ENCODE assay signal across 10 cellular contexts in the genomic region with DNA sequence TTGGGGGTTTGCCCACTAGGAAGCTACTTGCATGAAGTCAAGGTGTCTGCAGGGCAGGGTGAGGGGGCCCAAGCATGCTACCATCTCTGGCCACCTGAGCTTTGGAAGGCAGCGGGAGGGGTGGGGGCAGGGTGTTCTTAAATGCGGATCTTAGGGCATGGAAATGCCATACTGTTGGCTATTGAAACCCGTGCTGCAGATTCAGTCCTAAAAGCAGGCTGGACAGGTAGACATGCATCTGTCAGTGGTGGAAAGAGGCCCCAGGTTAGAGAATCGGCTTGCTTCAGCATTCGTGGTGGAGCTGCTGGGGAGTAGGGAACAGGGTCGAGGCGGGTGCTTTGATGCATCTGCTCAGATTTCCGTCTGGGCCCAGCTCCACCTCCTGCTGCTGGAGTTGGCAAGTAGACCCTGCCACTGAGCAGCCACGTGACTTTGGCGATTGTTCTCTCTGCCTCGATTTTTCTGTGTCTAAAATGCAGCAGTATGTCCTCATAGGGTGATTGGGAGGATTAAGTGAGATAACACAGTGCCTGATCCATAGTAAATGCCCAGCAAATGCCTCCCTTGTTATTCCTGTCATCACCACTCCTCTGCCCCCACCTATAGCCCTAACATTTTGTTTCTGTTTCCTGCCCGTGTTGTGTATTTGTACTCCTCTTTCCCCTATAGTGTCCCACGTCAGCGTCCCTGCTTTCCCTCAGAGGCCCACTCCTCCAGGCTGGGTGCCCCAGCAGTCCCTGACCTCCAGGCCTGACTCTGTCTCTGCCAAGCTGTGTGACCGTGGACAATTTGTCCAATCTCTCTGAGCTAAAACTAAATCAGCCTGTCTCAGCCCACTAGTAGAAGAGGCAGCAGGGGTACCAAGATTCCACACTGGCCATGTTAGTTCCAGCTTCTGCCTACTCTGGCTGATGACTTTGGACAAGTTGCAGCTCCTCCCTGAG. TPM values are rescaled to one million over a fixed set of nuclear protein-coding genes. Genes with fewer than 3 reads are reported as not detected.
DNase-seq lines count a peak whose midpoint lies in the region; ATAC-seq and TF ChIP-seq lines count a peak whose summit lies in the region.
"Had no signal": no experiment of that assay in that cellular context is flagged by ENCODE, and none has a peak within 500 bp of the region (broad histone marks: within the 10 kb centered on the region; RNA-seq: fewer than 3 reads in every experiment).

No MANE protein-coding gene starts in this region.

- H3K4me1 Mint-ChIP-seq in T-helper 17 cell = peaks cover 60% of the 10 kb centered on the region
- peaks cover 60% of the 10 kb centered on the region for H3K4me1 Mint-ChIP-seq in glutamatergic neuron (ENCODE audit: low read depth, unreplicated experiment)

- H3K27ac Mint-ChIP-seq in T-helper 17 cell = peak overlapping the region; percentile 57
- H3K27ac Mint-ChIP-seq in glutamatergic neuron (ENCODE audit: unreplicated experiment) = peak overlapping the region; percentile 80

- H3K27me3 Mint-ChIP-seq in T-helper 17 cell (no peaks in the 10 kb centered on the region), glutamatergic neuron (ENCODE audit: unreplicated experiment) (peaks cover 17% of the 10 kb centered on the region)

- POLR2A ChIA-PET in HEK293 (lab: Yijun Ruan, JAX) = interaction anchor here (1.3 to 1.7 kb wide), 4 partner anchors 9 to 79 kb away, joined by 4 to 8 read pairs (median 4); partner anchors contain the start of genes BLOC1S3, CLASRP and TRAPPC6A

- H3K27ac ChIP-seq in HEK293 (ENCODE audit: extremely low read depth, low read depth, low read length) (no peak overlapping the region), foreskin keratinocyte (no peak overlapping the region)

- ATAC-seq in T-helper 17 cell = no peak
- no peak for ATAC-seq in HG03135 (IDR thresholded peaks at IDR 0.05; ENCODE audit: unreplicated experiment)
- no peak for ATAC-seq in foreskin keratinocyte

- no peaks in the 10 kb centered on the region for H3K9me3 ChIP-seq in HEK293 (ENCODE audit: control insufficient read depth, insufficient read depth, low read depth, low read length)
- no peaks in the 10 kb centered on the region for H3K9me3 ChIP-seq in T-helper 17 cell (ENCODE audit: control insufficient read depth, low read length, poor library complexity, severe bottlenecking)

- H3K36me3 Mint-ChIP-seq in T-helper 17 cell (ENCODE audit: low read depth) = no peaks in the 10 kb centered on the region
- H3K36me3 Mint-ChIP-seq in glutamatergic neuron (ENCODE audit: unreplicated experiment) = no peaks in the 10 kb centered on the region

- DNase-seq in T-helper 17 cell (no peak), glutamatergic neuron (no peak), putamen (ENCODE audit: low spot score) (peak; percentile 83), islet precursor cell (no peak), foreskin keratinocyte (no peak), SW 1271 (lab: John Stamatoyannopoulos, UW) (no peak)
- DNase-seq: activated T-cell treated with anti-CD3 and anti-CD28 coated beads, Interleukin-2, amount 50 U/mL, for 48 hours had no signal

- peaks cover 39% of the 10 kb centered on the region for H3K4me1 ChIP-seq in HEK293 (ENCODE audit: control insufficient read depth, insufficient read depth, low read length)
- H3K4me1 ChIP-seq in foreskin keratinocyte = peaks cover 9% of the 10 kb centered on the region

- H3K27me3 ChIP-seq in foreskin keratinocyte = no peaks in the 10 kb centered on the region

- H3K36me3 ChIP-seq in HEK293 (ENCODE audit: control insufficient read depth in 2 of 2, insufficient read depth in 1 of 2, low read length in 2 of 2) = peaks cover 7 to 36% of the 10 kb centered on the region in 2 experiments; a peak in 2 of 3 replicates

- peaks cover 20% of the 10 kb centered on the region for H3K9me3 Mint-ChIP-seq in glutamatergic neuron (ENCODE audit: unreplicated experiment)

- H3K4me3 Mint-ChIP-seq in T-helper 17 cell = no peak overlapping the region
- H3K4me3 Mint-ChIP-seq in glutamatergic neuron (ENCODE audit: unreplicated experiment) = peak overlapping the region; percentile 70

- no peak overlapping the region for H3K4me3 ChIP-seq in HEK293 (ENCODE audit: low read depth, low read length)

- CTCF ChIA-PET in HEK293 (lab: Yijun Ruan, JAX) = interaction anchor here (0.5 to 2.7 kb wide), 7 partner anchors 8 to 206 kb away, joined by 3 to 24 read pairs (median 4); no protein-coding TSS in a partner anchor

- TF ChIP-seq CTCF in HEK293 (tag by site-specific recombination; IDR thresholded peaks at IDR 0.05) = no peak
- TF ChIP-seq CTCF in glutamatergic neuron (IDR thresholded peaks at IDR 0.05; ENCODE audit: partially characterized antibody, unreplicated experiment) = no peak
- no peak for TF ChIP-seq CTCF in foreskin keratinocyte (conservative IDR thresholded peaks at IDR 0.05)

TF ChIP-seq in HEK293, 187 proteins besides CTCF, POLR2A, EP300 and RAD21 (continues in another document):
- no peak for TF ChIP-seq ZNF202 (tag by site-specific recombination; IDR thresholded peaks at IDR 0.05; ENCODE audit: borderline replicate concordance)
- no peak for TF ChIP-seq ZNF623 (tag by site-specific recombination; IDR thresholded peaks at IDR 0.05)
- no peak for TF ChIP-seq ZNF24 (tag by site-specific recombination; IDR thresholded peaks at IDR 0.05)
- no peak for TF ChIP-seq SCRT2 (tag by site-specific recombination; IDR thresholded peaks at IDR 0.05)
- TF ChIP-seq ZNF76 (tag by site-specific recombination; IDR thresholded peaks at IDR 0.05; ENCODE audit: borderline replicate concordance, low read depth) = no peak
- TF ChIP-seq ZNF366 (tag by site-specific recombination; conservative IDR thresholded peaks at IDR 0.05) = no peak
- no peak for TF ChIP-seq ZBTB49 (tag by site-specific recombination; IDR thresholded peaks at IDR 0.05; ENCODE audit: low read depth)
- TF ChIP-seq ZNF792 (tag by site-specific recombination; IDR thresholded peaks at IDR 0.05) = no peak
- TF ChIP-seq ZNF140 (tag by site-specific recombination; IDR thresholded peaks at IDR 0.05) = no peak
- TF ChIP-seq ZSCAN23 (tag by site-specific recombination; IDR thresholded peaks at IDR 0.05) = no peak
- no peak for TF ChIP-seq ZBTB44 (tag by site-specific recombination; IDR thresholded peaks at IDR 0.05)
- peak; percentile 41; the same call in 1 of the 2 replicates for TF ChIP-seq ZFP69B (tag by site-specific recombination; IDR thresholded peaks at IDR 0.05)
- TF ChIP-seq RBAK (tag by site-specific recombination; IDR thresholded peaks at IDR 0.05) = no peak
- no peak for TF ChIP-seq ZFP37 (tag by site-specific recombination; IDR thresholded peaks at IDR 0.05)
- TF ChIP-seq ZNF112 (tag by site-specific recombination; IDR thresholded peaks at IDR 0.05) = no peak
- no peak for TF ChIP-seq ZFHX2 (tag by site-specific recombination; conservative IDR thresholded peaks at IDR 0.05)
- TF ChIP-seq ZBTB48 (tag by site-specific recombination; IDR thresholded peaks at IDR 0.05) = no peak
- TF ChIP-seq GLI2 (tag by site-specific recombination; IDR thresholded peaks at IDR 0.05; ENCODE audit: borderline replicate concordance, low read depth) = no peak
- no peak for TF ChIP-seq ZSCAN30 (tag by site-specific recombination; IDR thresholded peaks at IDR 0.05)
- TF ChIP-seq ZBTB7A (tag by site-specific recombination; IDR thresholded peaks at IDR 0.05; ENCODE audit: low read depth) = no peak
- no peak for TF ChIP-seq ZNF324 (tag by site-specific recombination; IDR thresholded peaks at IDR 0.05)

RNA-seq across cellular contexts. Expression of gene PPP1R37, which starts 5.8 kb away (rescaled TPM):
- total RNA-seq in T-helper 17 cell = 10 to 100 TPM; 15.2 to 20.9 TPM
- total RNA-seq in glutamatergic neuron (ENCODE audit: unreplicated experiment) = 49.5 TPM
- 20.9 and 21.8 TPM in 2 replicates for total RNA-seq in foreskin keratinocyte
- polyA plus RNA-seq in foreskin keratinocyte = 16.6 and 17.5 TPM in 2 replicates

RNA-seq across cellular contexts. Expression of gene GEMIN7, which starts 19.7 kb away (rescaled TPM):
- total RNA-seq in T-helper 17 cell (1 to 10 TPM; 8.8 TPM), glutamatergic neuron (ENCODE audit: unreplicated experiment) (49.1 TPM), foreskin keratinocyte (34.9 and 37.8 TPM in 2 replicates)
- 63.9 and 70.8 TPM in 2 replicates for polyA plus RNA-seq in foreskin keratinocyte

RNA-seq across cellular contexts. Expression of gene ZNF296, which starts 22.5 kb away (rescaled TPM):
- total RNA-seq in T-helper 17 cell = 1 to 10 TPM; 3.4 to 3.5 TPM
- total RNA-seq in glutamatergic neuron (ENCODE audit: unreplicated experiment) = 6.3 TPM
- total RNA-seq in foreskin keratinocyte = 2.5 TPM in 2 replicates
- polyA plus RNA-seq in foreskin keratinocyte = 5.5 and 5.8 TPM in 2 replicates
- total RNA-seq: LHCN-M2 had no signal

RNA-seq across cellular contexts. Expression of gene CLASRP, which starts 59.9 kb away (rescaled TPM):
- 100 to 1,000 TPM; 153 to 163 TPM for total RNA-seq in T-helper 17 cell
- total RNA-seq in glutamatergic neuron (ENCODE audit: unreplicated experiment) = 127 TPM
- 25.9 and 30.2 TPM in 2 replicates for total RNA-seq in foreskin keratinocyte
- 43.5 and 46.7 TPM in 2 replicates for polyA plus RNA-seq in foreskin keratinocyte
